21 cellular contexts compared by ENCODE assay signal in the genomic region with DNA sequence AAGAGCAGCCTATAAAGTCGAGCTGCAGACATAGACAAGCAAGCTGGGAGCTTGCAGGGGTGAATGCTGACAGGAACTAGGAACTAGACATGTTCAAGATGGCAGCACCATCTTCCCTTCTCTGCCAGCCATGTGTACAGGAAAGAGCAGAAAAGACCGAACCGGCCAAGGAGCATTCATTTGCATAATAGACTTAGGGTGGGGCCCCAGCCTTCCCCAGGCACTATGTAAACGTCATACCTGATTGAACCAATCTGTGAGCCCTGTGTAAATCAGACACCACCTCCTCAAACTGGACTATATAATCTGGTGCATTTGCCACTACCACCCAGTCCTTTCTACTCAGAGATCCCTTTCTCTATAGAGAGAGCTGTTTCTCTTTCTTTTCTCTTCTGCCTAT.
"Had no signal": no experiment of that assay in that cellular context is flagged by ENCODE, and none has a peak within 500 bp of the region (broad histone marks: within the 10 kb centered on the region; RNA-seq: fewer than 3 reads in every experiment).

No MANE protein-coding gene starts in this region.

- ATAC-seq: foreskin keratinocyte; left colon; sciatic nerve; stimulated activated naive B cell treated with anti-CD40 and anti-IgM and Interleukin-4, amounts not matched to agents 10 μg/mL and 1 μg/mL and 100 μg/mL, for 72 hours; stimulated activated naive CD8-positive, alpha-beta T cell treated with anti-CD3 and anti-CD28 coated beads, Interleukin-15, amount 100 ng/mL, for 72 hours had no signal

- H3K36me3 ChIP-seq: neutrophil, tibial nerve had no signal

- H3K4me1 ChIP-seq: testis, tibial nerve had no signal

- H3K9me3 ChIP-seq: neutrophil, testis had no signal

- H3K27ac ChIP-seq: coronary artery, foreskin keratinocyte, neutrophil, testis, tibial nerve had no signal

- H3K4me1 Mint-ChIP-seq: endodermal cell, naive B cell, nephron had no signal

- H3K27me3 ChIP-seq: foreskin keratinocyte, neutrophil, testis, tibial nerve had no signal

- H3K4me3 ChIP-seq: coronary artery, testis, tibial nerve had no signal

- H3K27ac Mint-ChIP-seq: endodermal cell; naive B cell; nephron; stimulated activated naive B cell treated with anti-CD40 and anti-IgM and Interleukin-4, amounts not matched to agents 10 μg/mL and 1 μg/mL and 100 μg/mL, for 72 hours; stimulated activated naive CD8-positive, alpha-beta T cell treated with anti-CD3 and anti-CD28 coated beads, Interleukin-15, amount 100 ng/mL, for 72 hours had no signal

- H3K4me3 Mint-ChIP-seq: endodermal cell; nephron; stimulated activated naive B cell treated with anti-CD40 and anti-IgM and Interleukin-4, amounts not matched to agents 10 μg/mL and 1 μg/mL and 100 μg/mL, for 72 hours; stimulated activated naive CD8-positive, alpha-beta T cell treated with anti-CD3 and anti-CD28 coated beads, Interleukin-15, amount 100 ng/mL, for 72 hours had no signal

- FAIRE-seq: endothelial cell of umbilical vein had no signal

- DNase-seq: effector CD4-positive, alpha-beta T cell; endodermal cell; erythroblast; foreskin keratinocyte; head of caudate nucleus; hippocampal formation; left colon; midbrain; naive B cell; posterior cingulate gyrus; stimulated activated CD4-positive, alpha-beta T cell treated with anti-CD3 and anti-CD28 coated beads, Interleukin-2, amount 100 ng/mL, for 24 hours; stimulated activated CD4-positive, alpha-beta T cell treated with anti-CD3 and anti-CD28 coated beads, Interleukin-4, amount 100 ng/mL, for 4 hours; stimulated activated naive B cell treated with anti-CD40 and anti-IgM and Interleukin-4, amounts not matched to agents 10 μg/mL and 1 μg/mL and 100 μg/mL, for 72 hours; stimulated activated naive CD8-positive, alpha-beta T cell treated with anti-CD3 and anti-CD28 coated beads, Interleukin-15, amount 100 ng/mL, for 72 hours; testis had no signal

- H3K27me3 Mint-ChIP-seq: stimulated activated naive B cell treated with anti-CD40 and anti-IgM and Interleukin-4, amounts not matched to agents 10 μg/mL and 1 μg/mL and 100 μg/mL, for 72 hours had no signal
